18 cellular contexts compared by ENCODE assay signal in genomic region chr2:100878000-100878786, GRCh38. TPM values are rescaled to one million over a fixed set of nuclear protein-coding genes. Genes with fewer than 3 reads are reported as not detected.
DNase-seq lines count a peak whose midpoint lies in the region; ATAC-seq and TF ChIP-seq lines count a peak whose summit lies in the region.
"Had no signal": no experiment of that assay in that cellular context is flagged by ENCODE, and none has a peak within 500 bp of the region (broad histone marks: within the 10 kb centered on the region; RNA-seq: fewer than 3 reads in every experiment).

No MANE protein-coding gene starts in this region.

- WGBS in adrenal gland, 4 donors, result 45 to 65% (median 53%) methylated on average over 15 of the region's 15 CpGs
- 27 to 40% (median 29%) methylated on average over 15 of the region's 15 CpGs for WGBS in psoas muscle, 3 donors

- ATAC-seq in psoas muscle (peak; percentile 55 to 86 (median 79)), left colon (no peak)

- TF ChIP-seq CTCF in adrenal gland (IDR thresholded peaks at IDR 0.05), result no peak
- TF ChIP-seq CTCF in cardiac muscle cell (IDR thresholded peaks at IDR 0.05; ENCODE audit: low read depth, low read length), result no peak
- no peak for TF ChIP-seq CTCF in psoas muscle (IDR thresholded peaks at IDR 0.05)

- TF ChIP-seq POLR2A in adrenal gland (IDR thresholded peaks at IDR 0.05), result no peak

- H3K9me3 ChIP-seq in adrenal gland (replicated peaks in 1 of 3), result no peaks in the 10 kb centered on the region
- H3K9me3 ChIP-seq in cardiac muscle cell (ENCODE audit: low read depth), result no peaks in the 10 kb centered on the region
- H3K9me3 ChIP-seq in psoas muscle, result no peaks in the 10 kb centered on the region

- H3K27me3 ChIP-seq in adrenal gland (no peaks in the 10 kb centered on the region), cardiac muscle cell (no peaks in the 10 kb centered on the region), psoas muscle (ENCODE audit: insufficient read depth in 3 of 3, low read length in 2 of 3) (no peaks in the 10 kb centered on the region)

- H3K4me3 ChIP-seq in adrenal gland (no peak overlapping the region), cardiac muscle cell (no peak overlapping the region), psoas muscle (no peak overlapping the region)

- intact Hi-C loops in adrenal gland (cut with DNase I) (loop anchor here in 1 of 2 donors (10.0 kb wide), 1 partner anchor 143 kb away; no protein-coding TSS in a partner anchor), psoas muscle (cut with DNase I) (no loop called here), left colon (cut with DNase I, micrococcal nuclease) (no loop called here)

- H3K27ac ChIP-seq in adrenal gland, result peak overlapping the region in 3 of 5 donors; percentile 40 to 66 (median 56)
- H3K27ac ChIP-seq in cardiac muscle cell, result peak overlapping the region; percentile 69
- H3K27ac ChIP-seq in psoas muscle, result peak overlapping the region; percentile 37

- DNase-seq in AG08395 (ENCODE audit: low spot score), result peak; percentile 27
- DNase-seq in adrenal gland, result peak in 6 of 7 donors; percentile 43 to 71 (median 60)
- DNase-seq in cardiac muscle cell (ENCODE audit: low read depth in 1 of 2, low spot score in 1 of 2), result peak; percentile 38 to 55
- DNase-seq in psoas muscle, result peak; percentile 64 to 71
- DNase-seq in activated CD4-positive, CD25-positive, alpha-beta regulatory T cell (lab: John Stamatoyannopoulos, UW), result no peak
- no peak for DNase-seq in stimulated activated CD4-positive, alpha-beta T cell treated with anti-CD3 and anti-CD28 coated beads, Interleukin-4, amount 100 ng/mL, for 24 hours
- no peak for DNase-seq in left colon
- no peak for DNase-seq in activated CD8-positive, alpha-beta memory T cell treated with anti-CD3 and anti-CD28 coated beads, Interleukin-2, amount 50 U/mL, for 48 hours
- DNase-seq: activated CD4-positive, alpha-beta T cell treated with anti-CD3 and anti-CD28 coated beads for 48 hours; COR-L47; effector memory CD4-positive, alpha-beta T cell; foreskin melanocyte; Karpas-422; NCI-H146; NCI-H510A treated with DMSO at 0.1 percent for 48 hours; OCI-M1; stimulated activated naive CD4-positive, alpha-beta T cell treated with Interleukin-2 at 50 U/mL for 16 hours; T-helper 1 cell had no signal

- H3K36me3 ChIP-seq in adrenal gland (replicated peaks in 1 of 2) (no peaks in the 10 kb centered on the region), cardiac muscle cell (no peaks in the 10 kb centered on the region), psoas muscle (ENCODE audit: insufficient read depth in 1 of 2, low read depth in 1 of 2) (no peaks in the 10 kb centered on the region)

- H3K4me1 ChIP-seq in adrenal gland (replicated peaks in 1 of 2) (peaks cover 11 to 18% of the 10 kb centered on the region in 2 donors), cardiac muscle cell (ENCODE audit: low read depth) (peaks cover 14% of the 10 kb centered on the region), psoas muscle (no peaks in the 10 kb centered on the region)

RNA-seq across cellular contexts. Expression of gene NPAS2, which starts 58.3 kb away (rescaled TPM):
- total RNA-seq in adrenal gland (10 to 100 TPM in 7 of 8 donors, 1 to 10 TPM in 1; 9.5 to 42.7 (median 18.6) TPM), cardiac muscle cell (0.18 and 0.89 TPM in 2 replicates), psoas muscle (10 to 100 TPM in 3 of 4 donors, 1 to 10 TPM in 1; 8.7 to 42.7 (median 16.9) TPM), left colon (10 to 100 TPM; 59.5 to 59.6 TPM)
- polyA plus RNA-seq in adrenal gland (10 to 100 TPM in 2 of 3 donors, 1 to 10 TPM in 1; 7.5 to 51.3 (median 14.2) TPM), cardiac muscle cell (0.55 and 0.56 TPM in 2 replicates), psoas muscle (10 to 100 TPM in 2 of 3 donors, 1 to 10 TPM in 1; 8.5 to 56.2 (median 17.3) TPM)

Comparison
In these comparisons a context has a peak if more than half of its experiments do, and no peak if none do; other contexts are left out.
1. DNase-seq: peak in AG08395 (single experiment), adrenal gland (6 of 7), cardiac muscle cell (2 of 2) and psoas muscle (2 of 2); none in activated CD4-positive, CD25-positive, alpha-beta regulatory T cell (0 of 4), stimulated activated CD4-positive, alpha-beta T cell treated with anti-CD3 and anti-CD28 coated beads, Interleukin-4, amount 100 ng/mL, for 24 hours (single experiment), left colon (0 of 2) and activated CD8-positive, alpha-beta memory T cell treated with anti-CD3 and anti-CD28 coated beads, Interleukin-2, amount 50 U/mL, for 48 hours (single experiment).
2. Peak in every context shown above with its lines, with median percentiles within 50 percentile points of each other: H3K27ac ChIP-seq.